Comparison of ENCODE assay signal across 22 cellular contexts in the genomic region with DNA sequence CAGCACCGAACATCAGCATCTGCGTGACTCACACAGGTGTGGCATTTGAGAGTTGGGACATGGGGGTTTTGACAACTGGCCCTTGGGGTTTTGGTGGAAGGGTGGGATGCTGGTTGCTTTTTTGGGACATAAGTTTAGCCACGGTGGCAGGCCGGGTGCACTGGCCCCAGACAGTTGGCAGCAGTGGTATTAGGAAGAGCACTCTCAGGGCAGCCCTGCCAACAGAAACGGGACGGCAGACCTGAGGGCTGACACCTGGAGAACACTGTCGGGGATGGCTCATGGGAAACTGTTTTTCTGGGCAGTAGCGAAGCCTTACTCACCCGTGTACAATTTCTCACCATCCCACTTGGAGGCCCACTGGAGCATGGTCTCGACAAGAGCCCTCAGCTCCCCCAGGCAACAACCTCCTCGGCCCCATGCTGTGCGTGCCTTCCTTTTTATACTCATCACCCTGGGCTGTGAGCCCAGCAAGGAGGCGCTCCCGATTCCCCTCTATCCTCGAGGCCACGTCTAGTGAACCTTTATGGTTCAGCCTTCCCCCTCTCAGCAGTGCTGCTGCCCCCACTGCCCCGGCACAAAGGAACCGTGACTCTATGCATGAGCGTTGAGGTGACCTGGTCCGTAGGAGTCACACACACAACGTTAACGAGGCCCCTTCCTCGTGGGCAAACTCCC. TPM values are rescaled to one million over a fixed set of nuclear protein-coding genes. Genes with fewer than 3 reads are reported as not detected.
DNase-seq lines count a peak whose midpoint lies in the region; ATAC-seq, FAIRE-seq and TF ChIP-seq lines count a peak whose summit lies in the region.
"Had no signal": no experiment of that assay in that cellular context is flagged by ENCODE, and none has a peak within 500 bp of the region (broad histone marks: within the 10 kb centered on the region; RNA-seq: fewer than 3 reads in every experiment).

No MANE protein-coding gene starts in this region.

- H3K9me3 Mint-ChIP-seq in activated T-cell treated with anti-CD3 and anti-CD28 coated beads, Interleukin-2, amount 50 U/mL, for 24 hours = no peaks in the 10 kb centered on the region
- H3K9me3 Mint-ChIP-seq in stimulated activated naive CD8-positive, alpha-beta T cell treated with anti-CD3 and anti-CD28 coated beads, Interleukin-15, amount 100 ng/mL, for 72 hours = no peaks in the 10 kb centered on the region
- H3K9me3 Mint-ChIP-seq: activated CD4-positive, alpha-beta memory T cell treated with anti-CD3 and anti-CD28 coated beads, Interleukin-2, amount 10 ng/mL, durations not matched to agents 7 days and 5 days; activated T-helper 2 cell treated with anti-CD3 and anti-CD28 coated beads, Interferon-gamma antibody, Interleukin-2, Interleukin-4, amounts not matched to agents 10 μg/mL and 5 μg/mL and 100 μg/mL, durations not matched to agents 14 hours and 24 hours and 36 hours; brain; CD8-positive, alpha-beta T cell; immature natural killer cell had no signal

- H3K79me2 ChIP-seq in K562 (ENCODE audit: control insufficient read depth, insufficient read depth, low read length) = no peaks in the 10 kb centered on the region; the same call in 2 of the 3 replicates
- no peaks in the 10 kb centered on the region for H3K79me2 ChIP-seq in OCI-LY7 (ENCODE audit: insufficient read depth, low read depth, low read length)

- no peak for TF ChIP-seq CTCF in K562 (IDR thresholded peaks at IDR 0.05 in 2 of 3, conservative IDR thresholded peaks at IDR 0.05 in 1 of 3; ENCODE audit: insufficient read depth in 2 of 3, low read depth in 1 of 3, low read length in 3 of 3)
- no peak for TF ChIP-seq CTCF in OCI-LY7 (conservative IDR thresholded peaks at IDR 0.05; ENCODE audit: low read length)

- no peak overlapping the region; a peak in 1 of 4 replicates for H3K9ac ChIP-seq in K562 (ENCODE audit: insufficient read depth in 1 of 2, low read depth in 2 of 2, low read length in 2 of 2)

- CTCF ChIA-PET in K562 (lab: Yijun Ruan, JAX; ENCODE audit: low intra/inter-chr PET ratio) = no interaction called here
- CTCF ChIA-PET in OCI-LY7 (lab: Charles Lee; ENCODE audit: unreplicated experiment) = no interaction called here

- peaks cover 9% of the 10 kb centered on the region for H3K4me1 Mint-ChIP-seq in activated T-cell treated with anti-CD3 and anti-CD28 coated beads, Interleukin-2, amount 50 U/mL, for 24 hours (ENCODE audit: low read depth)
- H3K4me1 Mint-ChIP-seq in stimulated activated naive CD8-positive, alpha-beta T cell treated with anti-CD3 and anti-CD28 coated beads, Interleukin-15, amount 100 ng/mL, for 72 hours = peaks cover 15% of the 10 kb centered on the region

- no TSS peak for BruUV-seq in K562 (replicated peaks; lab: Mats Ljungman, UMichigan)
- no TSS peak for BruUV-seq in OCI-LY7 (replicated peaks; lab: Mats Ljungman, UMichigan)

- TF ChIP-seq POLR2A in K562 (conservative IDR thresholded peaks at IDR 0.05) = no peak

- no peak overlapping the region for H3K4me2 ChIP-seq in K562 (ENCODE audit: insufficient read depth, low read length)
- no peak overlapping the region for H3K4me2 ChIP-seq in OCI-LY7 (ENCODE audit: low read length)

- POLR2A ChIA-PET in K562 (lab: Yijun Ruan, JAX) = interaction anchor here (0.8 to 1.9 kb wide), 4 partner anchors 10 to 31 kb away, joined by 3 to 9 read pairs (median 4); partner anchors contain the start of gene WDR1
- POLR2A ChIA-PET in OCI-LY7 (lab: Charles Lee) = no interaction called here

- ATAC-seq in K562 (no peak), left colon (no peak)
- ATAC-seq in stimulated activated naive CD8-positive, alpha-beta T cell treated with anti-CD3 and anti-CD28 coated beads, Interleukin-15, amount 100 ng/mL, for 72 hours = no peak
- ATAC-seq: CD8-positive, alpha-beta T cell; Panc1 had no signal

- H3K4me3 Mint-ChIP-seq in activated T-cell treated with anti-CD3 and anti-CD28 coated beads, Interleukin-2, amount 50 U/mL, for 24 hours = no peak overlapping the region
- no peak overlapping the region for H3K4me3 Mint-ChIP-seq in stimulated activated naive CD8-positive, alpha-beta T cell treated with anti-CD3 and anti-CD28 coated beads, Interleukin-15, amount 100 ng/mL, for 72 hours
- H3K4me3 Mint-ChIP-seq: activated CD4-positive, alpha-beta memory T cell treated with anti-CD3 and anti-CD28 coated beads, Interleukin-2, amount 10 ng/mL, durations not matched to agents 7 days and 5 days; brain; CD8-positive, alpha-beta T cell; immature natural killer cell had no signal

- no peak for TF ChIP-seq EP300 in K562 (IDR thresholded peaks at IDR 0.05; ENCODE audit: low read length)

- H3K36me3 ChIP-seq in K562 (ENCODE audit: control insufficient read depth, insufficient read depth, low read length) (peaks cover 99% of the 10 kb centered on the region; the same call in 2 of the 3 replicates), OCI-LY7 (ENCODE audit: insufficient read depth, low read length) (peaks cover 98% of the 10 kb centered on the region)
- H3K36me3 ChIP-seq: uterus had no signal

- H2AFZ ChIP-seq in K562 (ENCODE audit: low read depth, low read length) (no peak overlapping the region), OCI-LY7 (ENCODE audit: low read length) (no peak overlapping the region)

- H4K20me1 ChIP-seq in K562 (replicated peaks; ENCODE audit: control insufficient read depth, insufficient read depth, low read length) (peaks cover 10% of the 10 kb centered on the region), OCI-LY7 (ENCODE audit: insufficient read depth, low read length) (peaks cover 7% of the 10 kb centered on the region; the same call in 1 of the 2 replicates)

- 83% methylated on average over 20 of the region's 23 CpGs for WGBS in K562 (ENCODE audit: insufficient coverage, low coverage, missing lambda C conversion rate)

- H3K36me3 Mint-ChIP-seq in activated T-cell treated with anti-CD3 and anti-CD28 coated beads, Interleukin-2, amount 50 U/mL, for 24 hours (ENCODE audit: low read depth) = peaks cover 99% of the 10 kb centered on the region

- intact Hi-C loops in K562 (cut with micrococcal nuclease) (no loop called here), left colon (cut with DNase I, micrococcal nuclease) (no loop called here), OCI-LY7 (cut with micrococcal nuclease; ENCODE audit: unreplicated experiment) (no loop called here)

- DNase-seq in activated T-cell treated with anti-CD3 and anti-CD28 coated beads, Interleukin-2, amount 50 U/mL, for 24 hours = no peak
- DNase-seq in activated T-cell treated with anti-CD3 and anti-CD28 coated beads, Interleukin-2, amount 50 U/mL, for 1 hour = no peak
- DNase-seq in K562 (ENCODE audit: extremely low read depth in 1 of 4, low spot score in 3 of 4) (no peak), left colon (peak; percentile 3 to 18), MV-4-11 (lab: John Stamatoyannopoulos, UW) (no peak), AG08395 (ENCODE audit: low spot score) (no peak), OCI-LY7 (ENCODE audit: low spot score) (no peak)
- DNase-seq in stimulated activated naive CD8-positive, alpha-beta T cell treated with anti-CD3 and anti-CD28 coated beads, Interleukin-15, amount 100 ng/mL, for 72 hours = no peak
- DNase-seq: activated CD4-positive, alpha-beta memory T cell treated with anti-CD3 and anti-CD28 coated beads, Interleukin-2, amount 10 ng/mL, durations not matched to agents 7 days and 5 days; erythroblast; immature natural killer cell; KG1; NCI-H1105 treated with DMSO at 0.1 percent for 48 hours; NCI-H82; SW 1271 had no signal

- no peak for TF ChIP-seq RAD21 in K562 (CRISPR knock-in tag; conservative IDR thresholded peaks at IDR 0.05 in 1 of 2, IDR thresholded peaks at IDR 0.05 in 1 of 2)

- peaks cover 4% of the 10 kb centered on the region for H3K9me1 ChIP-seq in K562 (ENCODE audit: control insufficient read depth, insufficient read depth, low read length)

- no peaks in the 10 kb centered on the region for H3K9me2 ChIP-seq in OCI-LY7 (ENCODE audit: insufficient read depth, low read length)

- H3K27me3 Mint-ChIP-seq in activated T-cell treated with anti-CD3 and anti-CD28 coated beads, Interleukin-2, amount 50 U/mL, for 24 hours = no peaks in the 10 kb centered on the region
- no peaks in the 10 kb centered on the region for H3K27me3 Mint-ChIP-seq in stimulated activated naive CD8-positive, alpha-beta T cell treated with anti-CD3 and anti-CD28 coated beads, Interleukin-15, amount 100 ng/mL, for 72 hours
- H3K27me3 Mint-ChIP-seq: activated CD4-positive, alpha-beta memory T cell treated with anti-CD3 and anti-CD28 coated beads, Interleukin-2, amount 10 ng/mL, durations not matched to agents 7 days and 5 days; brain had no signal

- H3K4me3 ChIP-seq in K562 (no peak overlapping the region), OCI-LY7 (ENCODE audit: low read depth, low read length, poor library complexity, severe bottlenecking) (no peak overlapping the region)
- H3K4me3 ChIP-seq: uterus had no signal

- H3K9me3 ChIP-seq in K562 (replicated peaks; ENCODE audit: control insufficient read depth, insufficient read depth, low read depth, low read length) = no peaks in the 10 kb centered on the region
- no peaks in the 10 kb centered on the region for H3K9me3 ChIP-seq in OCI-LY7 (ENCODE audit: low read length)
- H3K9me3 ChIP-seq: neutrophil, uterus had no signal

- in situ Hi-C loops in K562 (cut with MboI) = no loop called here

- H3K4me1 ChIP-seq in K562 (replicated peaks in 1 of 2; ENCODE audit: control insufficient read depth in 2 of 2, insufficient read depth in 2 of 2, low read length in 2 of 2) (no peaks in the 10 kb centered on the region), OCI-LY7 (ENCODE audit: insufficient read depth, low read length, poor library complexity, severe bottlenecking) (no peaks in the 10 kb centered on the region)
- H3K4me1 ChIP-seq: uterus had no signal

- H3K27ac ChIP-seq in K562 (ENCODE audit: extremely low read depth, low read depth, low read length) (no peak overlapping the region), OCI-LY7 (ENCODE audit: low read depth, low read length, poor library complexity, severe bottlenecking) (no peak overlapping the region)
- H3K27ac ChIP-seq: HL-60, neutrophil, uterus had no signal

- FAIRE-seq in K562 (lab: Jason Lieb, UNC) = no peak

- no peaks in the 10 kb centered on the region for H3K27me3 ChIP-seq in K562 (ENCODE audit: control insufficient read depth in 2 of 2, insufficient read depth in 2 of 2, low read length in 2 of 2)
- H3K27me3 ChIP-seq: neutrophil, uterus had no signal

- peak overlapping the region; percentile 60 for H3K27ac Mint-ChIP-seq in activated T-cell treated with anti-CD3 and anti-CD28 coated beads, Interleukin-2, amount 50 U/mL, for 24 hours
- peak overlapping the region; percentile 22 to 55 for H3K27ac Mint-ChIP-seq in stimulated activated naive CD8-positive, alpha-beta T cell treated with anti-CD3 and anti-CD28 coated beads, Interleukin-15, amount 100 ng/mL, for 72 hours
- H3K27ac Mint-ChIP-seq: activated CD4-positive, alpha-beta memory T cell treated with anti-CD3 and anti-CD28 coated beads, Interleukin-2, amount 10 ng/mL, durations not matched to agents 7 days and 5 days; activated T-helper 2 cell treated with anti-CD3 and anti-CD28 coated beads, Interferon-gamma antibody, Interleukin-2, Interleukin-4, amounts not matched to agents 10 μg/mL and 5 μg/mL and 100 μg/mL, durations not matched to agents 14 hours and 24 hours and 36 hours had no signal

RNA-seq across cellular contexts. Expression of gene WDR1, which starts 30.6 kb away (rescaled TPM):
- total RNA-seq in K562 (2011; cell fraction: chromatin; rRNA removed; ENCODE audit: low replicate concordance) = 72.4 and 125 TPM in 2 replicates
- 75.3 and 90.2 TPM in 2 replicates for total RNA-seq in K562 (2011; cell fraction: nucleolus; rRNA removed)
- 64.2 and 70.3 TPM in 2 replicates for total RNA-seq in K562 (2011; cell fraction: nucleoplasm; rRNA removed)
- total RNA-seq in K562 (2014; rRNA removed) (151 and 154 TPM in 2 replicates), K562 (2014; rRNA removed; fragmentation: Illumina TruSeq; extraction: Trizol) (111 and 112 TPM in 2 replicates), K562 (2015; rRNA removed; fragmentation: Illumina TruSeq; extraction: Trizol) (120 and 124 TPM in 2 replicates), K562 (2021) (186 and 213 TPM in 2 replicates), left colon (100 to 1,000 TPM; 448 to 457 TPM), OCI-LY7 (2022) (134 and 152 TPM in 2 replicates)
- polyA plus RNA-seq in K562 (2011; rRNA removed) (140 and 186 TPM in 2 replicates), K562 (2014; fragmentation: Illumina TruSeq; extraction: Trizol) (139 and 149 TPM in 2 replicates), K562 (2014; fragmentation: Nextera tagmentation; extraction: Ambion mirVana) (10 to 100 TPM; 16.1 to 23.0 TPM), K562 (2014; rRNA removed) (120 and 125 TPM in 2 replicates)
- 176 and 298 TPM in 2 replicates for polyA plus RNA-seq in K562 (2011; cell fraction: cytosol; rRNA removed)
- 133 and 190 TPM in 2 replicates for polyA plus RNA-seq in K562 (2011; cell fraction: nucleus; rRNA removed)
- polyA plus RNA-seq in K562 (2012) = 144 and 177 TPM in 2 replicates
- polyA minus RNA-seq in K562 (2011; rRNA and poly(A)+ RNA removed) = 188 and 256 TPM in 2 replicates
- 111 and 132 TPM in 2 replicates for polyA minus RNA-seq in K562 (2011; cell fraction: cytosol; rRNA and poly(A)+ RNA removed)
- polyA minus RNA-seq in K562 (2011; cell fraction: nucleus; rRNA and poly(A)+ RNA removed) = 53.7 and 56.2 TPM in 2 replicates
- total RNA-seq in OCI-LY7 (2014; rRNA removed; shearing (Covaris generic)) = 77.6 and 85.0 TPM in 2 replicates

Comparison
In these comparisons a context has a peak if more than half of its experiments do, and no peak if none do; other contexts are left out.
1. DNase-seq: peak in left colon (2 of 2); none in activated T-cell treated with anti-CD3 and anti-CD28 coated beads, Interleukin-2, amount 50 U/mL, for 24 hours (single experiment), activated T-cell treated with anti-CD3 and anti-CD28 coated beads, Interleukin-2, amount 50 U/mL, for 1 hour (single experiment), K562 (0 of 4), stimulated activated naive CD8-positive, alpha-beta T cell treated with anti-CD3 and anti-CD28 coated beads, Interleukin-15, amount 100 ng/mL, for 72 hours (0 of 2), MV-4-11 (single experiment), AG08395 (single experiment) and OCI-LY7 (single experiment).